24 cellular contexts compared by ENCODE assay signal in the genomic region with DNA sequence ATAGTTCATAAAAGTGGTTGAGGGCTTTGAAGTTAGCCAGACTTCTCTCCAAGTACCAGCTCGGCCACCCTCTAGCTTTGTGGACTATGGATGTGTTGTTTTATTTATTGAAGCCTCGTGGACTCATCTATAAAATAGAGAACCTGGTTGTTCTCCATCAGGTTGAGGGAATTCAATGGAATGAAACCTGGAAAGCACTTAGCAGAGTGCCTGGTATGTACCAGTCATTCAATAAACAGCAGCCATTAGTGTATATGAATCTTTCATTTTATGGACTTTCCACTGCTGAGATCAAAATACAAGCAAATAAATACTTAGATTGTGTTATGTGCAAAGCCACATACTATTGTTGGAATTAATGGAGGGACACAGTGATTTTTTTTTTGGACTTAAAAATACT.
DNase-seq lines count a peak whose midpoint lies in the region; ATAC-seq and TF ChIP-seq lines count a peak whose summit lies in the region.
"Had no signal": no experiment of that assay in that cellular context is flagged by ENCODE, and none has a peak within 500 bp of the region (broad histone marks: within the 10 kb centered on the region; RNA-seq: fewer than 3 reads in every experiment).

No MANE protein-coding gene starts in this region.

- H3K27ac Mint-ChIP-seq in WTC11 = peak overlapping the region; percentile 5; the same call in 1 of the 2 replicates
- H3K27ac Mint-ChIP-seq: B cell; CD8-positive, alpha-beta T cell had no signal

- no peak overlapping the region for H4K91ac ChIP-seq in IMR-90 (ENCODE audit: insufficient read depth, low read depth, low read length)

- H3K23ac ChIP-seq in IMR-90 (ENCODE audit: low read depth, low read length) = no peak overlapping the region

- TF ChIP-seq RAD21 in IMR-90 (IDR thresholded peaks at IDR 0.05; ENCODE audit: low read length) = no peak
- TF ChIP-seq RAD21 in neural cell (conservative IDR thresholded peaks at IDR 0.05) = no peak

- TF ChIP-seq CTCF in IMR-90 (conservative IDR thresholded peaks at IDR 0.05; ENCODE audit: low read depth, low read length) (no peak), WTC11 (IDR thresholded peaks at IDR 0.05) (no peak), neural cell (IDR thresholded peaks at IDR 0.05; ENCODE audit: poor library complexity, severe bottlenecking) (no peak), transverse colon (IDR thresholded peaks at IDR 0.05) (no peak), GM10266 (IDR thresholded peaks at IDR 0.05; ENCODE audit: control insufficient read depth, insufficient read depth, low read depth, missing control alignments) (no peak)

- H2AFZ ChIP-seq in IMR-90 (replicated peaks; ENCODE audit: low read length, poor library complexity) (no peak overlapping the region), neural cell (ENCODE audit: low read depth, low read length) (no peak overlapping the region)

- BruUV-seq in IMR-90 (replicated peaks; lab: Mats Ljungman, UMichigan) = no TSS peak

- no peak overlapping the region; the same call in 1 of the 2 replicates for H3K14ac ChIP-seq in IMR-90 (replicated peaks; ENCODE audit: low read depth, low read length)

- no peak overlapping the region for H3K4ac ChIP-seq in IMR-90 (ENCODE audit: low read depth, low read length)

- H3K27ac ChIP-seq in IMR-90 (ENCODE audit: insufficient read depth, low read length) = no peak overlapping the region
- H3K27ac ChIP-seq in neural cell (ENCODE audit: low read length) = peak overlapping the region; percentile 92
- H3K27ac ChIP-seq in transverse colon = no peak overlapping the region
- H3K27ac ChIP-seq: C4-2B, Peyer's patch had no signal

- dilution Hi-C loops in IMR-90 (cut with HindIII; ENCODE audit: low sequenced_read_pairs, unreplicated experiment) = no loop called here

- no peak overlapping the region for H2AK9ac ChIP-seq in IMR-90 (replicated peaks; ENCODE audit: low read depth, low read length, poor library complexity)

- no CpG with 5 or more reads among the region's 2 CpGs for WGBS in IMR-90 (ENCODE audit: extremely low coverage in 2 of 2, insufficient read length in 1 of 2), 2 experiments
- WGBS in transverse colon (ENCODE audit: low coverage in 1 of 2), 2 donors = 43 to 58% methylated on average over 2 of the region's 2 CpGs

- H3K4me3 ChIP-seq in IMR-90 (ENCODE audit: insufficient read depth, low read depth, low read length) (no peak overlapping the region), neural cell (ENCODE audit: low read length) (no peak overlapping the region), transverse colon (no peak overlapping the region)
- H3K4me3 ChIP-seq: GM12878, Peyer's patch had no signal

- H3K4me1 ChIP-seq in IMR-90 (ENCODE audit: control insufficient read depth, insufficient read depth, low read length) = peaks cover 9% of the 10 kb centered on the region
- H3K4me1 ChIP-seq in transverse colon = no peaks in the 10 kb centered on the region
- H3K4me1 ChIP-seq: Caco-2, Peyer's patch had no signal

- no peak overlapping the region for H3K18ac ChIP-seq in IMR-90 (ENCODE audit: low read depth, low read length)

- no peaks in the 10 kb centered on the region for H3K27me3 Mint-ChIP-seq in WTC11 (ENCODE audit: low read depth)
- H3K27me3 Mint-ChIP-seq: B cell had no signal

- H3K9me3 ChIP-seq in IMR-90 (ENCODE audit: control insufficient read depth, insufficient read depth, low read length) = no peaks in the 10 kb centered on the region
- no peaks in the 10 kb centered on the region for H3K9me3 ChIP-seq in neural cell (ENCODE audit: low read length)
- H3K9me3 ChIP-seq in transverse colon = no peaks in the 10 kb centered on the region
- H3K9me3 ChIP-seq: Caco-2, Peyer's patch had no signal

- TF ChIP-seq EP300 in neural cell (conservative IDR thresholded peaks at IDR 0.05; ENCODE audit: poor library complexity, severe bottlenecking) = no peak
- TF ChIP-seq EP300 in transverse colon (IDR thresholded peaks at IDR 0.05; ENCODE audit: low read depth) = no peak

- H3K27me3 ChIP-seq in IMR-90 (ENCODE audit: control insufficient read depth, insufficient read depth, low read length) (no peaks in the 10 kb centered on the region), neural cell (ENCODE audit: insufficient read depth, low read depth, low read length) (no peaks in the 10 kb centered on the region), transverse colon (no peaks in the 10 kb centered on the region)
- H3K27me3 ChIP-seq: Peyer's patch had no signal

- H3K36me3 ChIP-seq in IMR-90 (ENCODE audit: control insufficient read depth, insufficient read depth, low read length) (no peaks in the 10 kb centered on the region), neural cell (ENCODE audit: insufficient read depth, low read length) (no peaks in the 10 kb centered on the region), transverse colon (no peaks in the 10 kb centered on the region)
- H3K36me3 ChIP-seq: Peyer's patch had no signal

- peaks cover 9% of the 10 kb centered on the region for H3F3A ChIP-seq in neural cell (ENCODE audit: insufficient read depth, low read length, poor library complexity, severe bottlenecking)

- no peak overlapping the region; the same call in 2 of the 3 replicates for H2BK15ac ChIP-seq in IMR-90 (ENCODE audit: low read depth, low read length)

- TF ChIP-seq POLR2A in IMR-90 (IDR thresholded peaks at IDR 0.05; ENCODE audit: low read depth, low read length) = no peak
- TF ChIP-seq POLR2A in transverse colon (IDR thresholded peaks at IDR 0.05) = no peak

- H2BK120ac ChIP-seq in IMR-90 (ENCODE audit: low read depth, low read length) = peak overlapping the region; percentile 64; the same call in 1 of the 2 replicates

- ATAC-seq in IMR-90 (ENCODE audit: low read depth) = no peak
- ATAC-seq in WTC11 = no peak
- no peak for ATAC-seq in HG03139 (IDR thresholded peaks at IDR 0.05; ENCODE audit: unreplicated experiment)
- ATAC-seq: CD8-positive, alpha-beta T cell; GM12878; HCT116 had no signal

- peaks cover 11% of the 10 kb centered on the region for H3K9me1 ChIP-seq in IMR-90 (ENCODE audit: insufficient read depth, low read length)

- H2BK20ac ChIP-seq in IMR-90 (ENCODE audit: low read depth, low read length) = no peak overlapping the region

- no peaks in the 10 kb centered on the region for H3K9me2 ChIP-seq in neural cell (ENCODE audit: insufficient read depth, low read length)

- H3K79me1 ChIP-seq in IMR-90 (ENCODE audit: low read depth in 1 of 2, low read length in 2 of 2) = 0 out of 4 replicates have a peak, but pooled peaks cover 0 to 4% of the 10 kb centered on the region in 2 experiments

- H3K79me2 ChIP-seq in neural cell (replicated peaks; ENCODE audit: insufficient read depth, low read length) = peaks cover 7% of the 10 kb centered on the region

- H3K4me2 ChIP-seq in IMR-90 (ENCODE audit: low read depth, low read length) = no peak overlapping the region
- no peak overlapping the region for H3K4me2 ChIP-seq in neural cell (ENCODE audit: low read length)

- no peak overlapping the region for H2AK5ac ChIP-seq in IMR-90 (ENCODE audit: low read depth, low read length)

- no peak overlapping the region for H4K5ac ChIP-seq in IMR-90 (ENCODE audit: low read depth, low read length)

- no peak overlapping the region for H2BK5ac ChIP-seq in IMR-90 (ENCODE audit: low read depth, low read length, poor library complexity, severe bottlenecking)

- H3K4me3 Mint-ChIP-seq in WTC11 = no peak overlapping the region
- H3K4me3 Mint-ChIP-seq: B cell; CD8-positive, alpha-beta T cell had no signal

- CTCF ChIA-PET in IMR-90 (lab: Yijun Ruan, JAX) = no interaction called here
- CTCF ChIA-PET in WTC11 (lab: Charles Lee) = no interaction called here

- in situ Hi-C loops in IMR-90 (cut with MboI; ENCODE audit: low sequenced_read_pairs) (no loop called here), transverse colon (cut with MboI; ENCODE audit: low pct_ligation_motif_present in 1 of 4, low pct_unique_long_range_greater_than_20kb in 1 of 4, low sequenced_read_pairs in 3 of 4) (no loop called here)

- POLR2A ChIA-PET in IMR-90 (lab: Charles Lee; ENCODE audit: unreplicated experiment) = no interaction called here
- POLR2A ChIA-PET in WTC11 (lab: Charles Lee) = no interaction called here

- peaks cover 10% of the 10 kb centered on the region for H3K9me3 Mint-ChIP-seq in WTC11

- no peak overlapping the region for H3K56ac ChIP-seq in IMR-90 (ENCODE audit: extremely low read depth, insufficient read depth, low read length)

- H3K36me3 Mint-ChIP-seq in WTC11 = peaks cover 39% of the 10 kb centered on the region
- H3K36me3 Mint-ChIP-seq: CD8-positive, alpha-beta T cell had no signal

- peak; percentile 14 for DNase-seq in EH (ENCODE audit: low read depth)
- DNase-seq in IMR-90 = no peak
- no peak for DNase-seq in WTC11 (ENCODE audit: low spot score)
- no peak for DNase-seq in NCI-H1105 (lab: John Stamatoyannopoulos, UW)
- DNase-seq in transverse colon = no peak
- DNase-seq in GM10266 (ENCODE audit: extremely low spot score) = no peak
- DNase-seq: Caco-2; CD8-positive, alpha-beta T cell; Karpas-422; NCI-H1092; NCI-H187; NCI-H2107; NCI-H446 treated with DMSO at 0.1 percent for 48 hours; NCI-H526; NCI-H82; NK-92 treated with Interleukin-12 subunit alpha and Interleukin-12 subunit beta, amount 100 ng/mL, for 24 hours; Peyer's patch; SIG-M5 had no signal

- H3K4me1 Mint-ChIP-seq in WTC11 = peaks cover 36% of the 10 kb centered on the region
- H3K4me1 Mint-ChIP-seq: B cell had no signal

- H4K20me1 ChIP-seq in IMR-90 (ENCODE audit: insufficient read depth, low read length) = no peaks in the 10 kb centered on the region
- H4K20me1 ChIP-seq in neural cell (ENCODE audit: insufficient read depth) = no peaks in the 10 kb centered on the region

- no peak overlapping the region for H4K8ac ChIP-seq in IMR-90 (ENCODE audit: low read depth in 2 of 2, low read length in 2 of 2)

- intact Hi-C loops in IMR-90 (cut with micrococcal nuclease) (no loop called here), transverse colon (cut with DNase I; ENCODE audit: low total_unique reads) (loop anchor here (10.0 kb wide), 1 partner anchor 206 kb away; the partner anchor contains the start of gene SOX4)

- H3K9ac ChIP-seq in IMR-90 (ENCODE audit: low read depth, low read length) = no peak overlapping the region
- no peak overlapping the region for H3K9ac ChIP-seq in neural cell (ENCODE audit: low read length)

TF ChIP-seq in IMR-90, 13 proteins besides CTCF, POLR2A, EP300 and RAD21 (continues in another document):
- no peak for TF ChIP-seq MAFK (IDR thresholded peaks at IDR 0.05; ENCODE audit: low read depth, low read length)
- no peak for TF ChIP-seq BHLHE40 (IDR thresholded peaks at IDR 0.05; ENCODE audit: low read depth, low read length)
- TF ChIP-seq SMC3 (IDR thresholded peaks at IDR 0.05; ENCODE audit: low read depth, low read length) = no peak

TF ChIP-seq in neural cell, 6 proteins besides CTCF, POLR2A, EP300 and RAD21 (continues in another document):
- TF ChIP-seq EZH2 (IDR thresholded peaks at IDR 0.05; ENCODE audit: borderline replicate concordance, insufficient read depth, low read length, poor library complexity, severe bottlenecking) = no peak
